ENCODE assay signal across 7 cellular contexts in the genomic region with DNA sequence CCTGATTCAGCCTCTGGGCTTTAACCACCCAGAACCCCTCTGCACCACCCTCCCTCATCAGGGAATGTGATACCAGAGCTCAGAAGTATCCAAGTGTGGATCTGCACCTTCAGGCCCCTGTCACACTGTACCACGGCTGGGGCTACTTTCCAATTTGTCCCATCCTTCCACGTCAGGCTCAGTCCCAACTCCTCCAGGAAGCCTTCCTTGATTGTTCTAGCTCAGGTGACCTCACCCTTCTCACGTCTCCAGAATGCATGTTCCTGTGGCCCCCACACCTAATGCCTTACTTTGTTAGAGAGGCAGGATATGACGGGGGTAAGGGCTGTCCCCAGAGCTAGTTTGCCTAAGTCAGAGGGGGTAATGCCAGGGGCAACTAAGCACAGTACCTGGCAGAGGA.
"Had no signal": no experiment of that assay in that cellular context is flagged by ENCODE, and none has a peak within 500 bp of the region (broad histone marks: within the 10 kb centered on the region; RNA-seq: fewer than 3 reads in every experiment).

No MANE protein-coding gene starts in this region.

- H3K4me1 Mint-ChIP-seq: GM23338, IgD-negative memory B cell had no signal

- H3K36me3 Mint-ChIP-seq: IgD-negative memory B cell had no signal

- FAIRE-seq: H1, H54, HTR-8/SVneo had no signal

- H3K27ac Mint-ChIP-seq: GM23338, H9, IgD-negative memory B cell had no signal

- H3K4me2 ChIP-seq: GM23338 had no signal

- ATAC-seq: GM23338 had no signal

- H3K4me3 Mint-ChIP-seq: GM23338, H9, IgD-negative memory B cell had no signal

- H3K27me3 Mint-ChIP-seq: IgD-negative memory B cell had no signal

- DNase-seq: H9, HCEC 1CT had no signal

- H3K4me3 ChIP-seq: GM23338 had no signal
